In the genomic region with DNA sequence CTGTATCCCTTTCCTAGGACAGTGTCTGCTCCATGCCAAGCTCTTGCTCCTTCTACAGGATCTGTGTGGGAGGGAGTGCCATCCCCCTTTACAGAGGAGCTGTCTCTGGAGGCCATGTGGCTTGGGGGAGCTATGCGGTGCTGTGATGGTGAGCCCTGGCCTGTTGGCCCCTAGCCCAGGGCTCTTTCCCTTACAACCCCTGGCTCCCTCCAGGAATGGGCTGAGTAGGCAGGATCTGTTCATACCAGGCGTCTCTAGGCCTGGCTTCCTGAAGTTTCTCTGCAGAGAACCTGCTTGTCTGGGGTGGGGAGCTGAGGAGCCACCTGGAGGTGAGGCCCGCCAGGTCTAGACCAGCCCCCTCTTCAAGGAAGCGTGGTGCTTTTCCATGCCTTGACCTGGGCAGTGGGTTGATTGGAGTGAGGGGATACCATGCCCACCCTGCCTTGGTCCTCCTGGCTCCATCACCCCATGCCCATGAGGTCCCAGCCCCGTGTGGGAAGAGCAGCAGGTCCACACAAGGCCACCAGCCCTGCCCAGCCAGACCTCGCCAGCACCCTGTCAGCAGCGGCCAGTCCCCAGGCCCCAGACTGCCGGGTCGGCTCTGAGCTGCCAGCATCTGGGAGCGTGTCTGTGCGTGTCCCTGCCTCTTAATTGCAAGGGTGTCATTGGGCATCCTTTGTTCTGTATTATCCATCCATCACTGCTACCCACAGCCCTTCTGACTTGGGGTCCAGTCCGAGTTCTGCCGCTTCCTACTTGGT, we compare ENCODE assay signal across 1 cellular context.
TF ChIP-seq lines count a peak whose summit lies in the region.

No MANE protein-coding gene starts in this region.

TF ChIP-seq in A549, 52 proteins besides CTCF, POLR2A, EP300 and RAD21 (continued from another document):
- TF ChIP-seq, protein P1, sequence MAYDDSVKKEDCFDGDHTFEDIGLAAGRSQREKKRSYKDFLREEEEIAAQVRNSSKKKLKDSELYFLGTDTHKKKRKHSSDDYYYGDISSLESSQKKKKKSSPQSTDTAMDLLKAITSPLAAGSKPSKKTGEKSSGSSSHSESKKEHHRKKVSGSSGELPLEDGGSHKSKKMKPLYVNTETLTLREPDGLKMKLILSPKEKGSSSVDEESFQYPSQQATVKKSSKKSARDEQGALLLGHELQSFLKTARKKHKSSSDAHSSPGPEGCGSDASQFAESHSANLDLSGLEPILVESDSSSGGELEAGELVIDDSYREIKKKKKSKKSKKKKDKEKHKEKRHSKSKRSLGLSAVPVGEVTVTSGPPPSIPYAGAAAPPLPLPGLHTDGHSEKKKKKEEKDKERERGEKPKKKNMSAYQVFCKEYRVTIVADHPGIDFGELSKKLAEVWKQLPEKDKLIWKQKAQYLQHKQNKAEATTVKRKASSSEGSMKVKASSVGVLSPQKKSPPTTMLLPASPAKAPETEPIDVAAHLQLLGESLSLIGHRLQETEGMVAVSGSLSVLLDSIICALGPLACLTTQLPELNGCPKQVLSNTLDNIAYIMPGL (CRISPR knock-in tag; IDR thresholded peaks at IDR 0.05; ENCODE audit: borderline replicate concordance), result no peak
